20 cellular contexts compared by ENCODE assay signal in the genomic region with DNA sequence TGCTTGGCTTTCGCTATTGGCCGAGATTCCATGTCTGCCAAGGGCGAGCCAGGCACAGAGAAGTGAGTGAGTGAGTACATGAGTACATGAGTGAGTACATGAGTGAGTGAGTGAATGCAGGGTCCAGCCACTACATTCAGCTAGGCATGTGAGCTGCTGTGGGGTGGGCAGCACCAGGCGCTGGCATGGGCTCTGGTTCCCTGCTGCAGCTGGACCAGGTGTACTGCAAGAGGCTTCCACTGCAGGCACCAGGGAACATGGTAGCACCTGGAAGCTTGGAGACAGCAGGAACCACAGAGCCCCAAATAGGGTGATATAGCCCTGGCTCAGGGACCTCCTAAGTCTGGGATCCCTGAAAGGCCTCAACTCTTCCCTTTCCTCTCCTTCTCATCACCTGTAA.
DNase-seq lines count a peak whose midpoint lies in the region; ATAC-seq, FAIRE-seq and TF ChIP-seq lines count a peak whose summit lies in the region.
"Had no signal": no experiment of that assay in that cellular context is flagged by ENCODE, and none has a peak within 500 bp of the region (broad histone marks: within the 10 kb centered on the region; RNA-seq: fewer than 3 reads in every experiment).

No MANE protein-coding gene starts in this region.

- no CpG with 5 or more reads among the region's 4 CpGs for WGBS in neuronal stem cell (ENCODE audit: extremely low coverage in 2 of 2, insufficient read length in 2 of 2, insufficient replicate concordance in 1 of 2), 2 donors
- WGBS in spleen, 5 donors, result 87 to 96% (median 93%) methylated on average over 4 of the region's 4 CpGs

- no peak for FAIRE-seq in kidney (lab: Jason Lieb, UNC)
- FAIRE-seq: GM12891, GM18507, H54 had no signal

- no peak overlapping the region for H2BK120ac ChIP-seq in neuronal stem cell (ENCODE audit: low read depth, low read length)

- no peak overlapping the region for H4K91ac ChIP-seq in neuronal stem cell (ENCODE audit: low read depth, low read length, poor library complexity)

- peak overlapping the region; percentile 10 for H3K14ac ChIP-seq in neuronal stem cell (ENCODE audit: low read length)

- no peak for ATAC-seq in HG02623 (IDR thresholded peaks at IDR 0.05; ENCODE audit: unreplicated experiment)

- no peak overlapping the region for H3K18ac ChIP-seq in neuronal stem cell (ENCODE audit: low read length)

- H4K8ac ChIP-seq in neuronal stem cell (ENCODE audit: low read depth, low read length), result no peak overlapping the region

- H3K4me2 ChIP-seq in neuronal stem cell (ENCODE audit: insufficient read depth, low read length, poor library complexity, severe bottlenecking), result no peak overlapping the region

- H2AK5ac ChIP-seq in neuronal stem cell (ENCODE audit: low read depth, low read length), result no peak overlapping the region

- H3K9ac ChIP-seq in kidney (ENCODE audit: low read length in 2 of 2) (no peak overlapping the region), neuronal stem cell (ENCODE audit: low read depth, low read length, poor library complexity) (peak overlapping the region; percentile 60)

- no peak overlapping the region for H2BK12ac ChIP-seq in neuronal stem cell (ENCODE audit: low read length)

- H3K4me3 ChIP-seq in kidney (ENCODE audit: low read length in 2 of 2), result no peak overlapping the region
- no peak overlapping the region for H3K4me3 ChIP-seq in neuronal stem cell (ENCODE audit: low read length in 2 of 2)
- H3K4me3 ChIP-seq in spleen, result no peak overlapping the region
- H3K4me3 ChIP-seq: HAP-1 had no signal

- no peak overlapping the region for H2BK5ac ChIP-seq in neuronal stem cell (ENCODE audit: low read length)

- intact Hi-C loops in kidney (cut with DNase I), result no loop called here
- intact Hi-C loops in spleen (cut with DNase I; ENCODE audit: low total_unique reads), result no loop called here

- H3K79me1 ChIP-seq in neuronal stem cell (ENCODE audit: low read depth, low read length), result peaks cover 2% of the 10 kb centered on the region

- no peaks in the 10 kb centered on the region for H3K36me3 ChIP-seq in kidney (ENCODE audit: control insufficient read depth in 1 of 2, insufficient read depth in 2 of 2, low read length in 2 of 2)
- H3K36me3 ChIP-seq in neuronal stem cell (replicated peaks in 1 of 2; ENCODE audit: control insufficient read depth in 2 of 2, insufficient read depth in 2 of 2, low read length in 2 of 2), result no peaks in the 10 kb centered on the region
- no peaks in the 10 kb centered on the region for H3K36me3 ChIP-seq in spleen
- H3K36me3 ChIP-seq: HAP-1 had no signal

- H3K27ac ChIP-seq in kidney (ENCODE audit: low read depth in 2 of 2, low read length in 2 of 2) (no peak overlapping the region), neuronal stem cell (replicated peaks; ENCODE audit: low read length) (no peak overlapping the region), spleen (no peak overlapping the region), temporal lobe (ENCODE audit: low read depth, low read length) (peak overlapping the region; percentile 6)

- H3K9me3 ChIP-seq in kidney (ENCODE audit: control insufficient read depth in 1 of 2, low read length in 2 of 2) (no peaks in the 10 kb centered on the region), neuronal stem cell (replicated peaks in 1 of 2; ENCODE audit: control insufficient read depth in 2 of 2, insufficient read depth in 1 of 2, low read depth in 1 of 2, low read length in 2 of 2) (peaks cover 3 to 11% of the 10 kb centered on the region in 2 donors), spleen (peaks cover 0 to 13% (median 0%) of the 10 kb centered on the region in 8 donors)

- no peaks in the 10 kb centered on the region for H3K27me3 ChIP-seq in neuronal stem cell (ENCODE audit: control insufficient read depth in 3 of 3, insufficient read depth in 3 of 3, low read depth in 1 of 3, low read length in 3 of 3)
- no peaks in the 10 kb centered on the region for H3K27me3 ChIP-seq in spleen (replicated peaks in 1 of 7)

- no peak for TF ChIP-seq POLR2A in spleen (IDR thresholded peaks at IDR 0.05)

- no peak for TF ChIP-seq CTCF in kidney (IDR thresholded peaks at IDR 0.05; ENCODE audit: borderline replicate concordance, extremely low read depth, insufficient read depth)
- TF ChIP-seq CTCF in spleen (IDR thresholded peaks at IDR 0.05 in 8 of 11, conservative IDR thresholded peaks at IDR 0.05 in 3 of 11), result no peak

- no peaks in the 10 kb centered on the region for H3K4me1 ChIP-seq in kidney (ENCODE audit: control insufficient read depth in 1 of 2, insufficient read depth in 1 of 2, low read depth in 1 of 2, low read length in 2 of 2)
- H3K4me1 ChIP-seq in neuronal stem cell (ENCODE audit: control insufficient read depth in 2 of 2, insufficient read depth in 1 of 2, low read depth in 1 of 2, low read length in 2 of 2), result no peaks in the 10 kb centered on the region
- H3K4me1 ChIP-seq in spleen, result no peaks in the 10 kb centered on the region
- H3K4me1 ChIP-seq: HAP-1 had no signal

- peak; percentile 32 for DNase-seq in kidney
- DNase-seq in neuronal stem cell (ENCODE audit: low spot score), result no peak
- DNase-seq in spleen, result peak; percentile 56
- no peak for DNase-seq in medulla oblongata (ENCODE audit: extremely low spot score)
- no peak for DNase-seq in OCI-M1 (lab: John Stamatoyannopoulos, UW)
- no peak for DNase-seq in SKM-1 treated with dmso at 0.1 percent for 144 hours (lab: John Stamatoyannopoulos, UW; ENCODE audit: unreplicated experiment)
- DNase-seq: C1 segment of cervical spinal cord; Calu3; CD4-positive, alpha-beta memory T cell; COR-L47; DMS79 treated with DMSO at 0.1 percent for 48 hours; GF-D8; GOT3; HFFc6 had no signal

- H3K4ac ChIP-seq in neuronal stem cell (ENCODE audit: low read length), result no peak overlapping the region

- H3K23ac ChIP-seq in neuronal stem cell (ENCODE audit: low read depth, low read length, poor library complexity), result no peak overlapping the region

- H2AFZ ChIP-seq in neuronal stem cell (ENCODE audit: low read length), result no peak overlapping the region

- no peak overlapping the region for H2BK15ac ChIP-seq in neuronal stem cell (ENCODE audit: low read length)

Comparison
In these comparisons a context has a peak if more than half of its experiments do, and no peak if none do; other contexts are left out.
1. DNase-seq: peak in kidney (single experiment) and spleen (single experiment); none in neuronal stem cell (single experiment), medulla oblongata (single experiment), OCI-M1 (single experiment) and SKM-1 treated with dmso at 0.1 percent for 144 hours (single experiment).